Comparison of ENCODE assay signal across 1 cellular context in genomic region chr12:210277-211141, GRCh38.
TF ChIP-seq lines count a peak whose summit lies in the region.

No MANE protein-coding gene starts in this region.

TF ChIP-seq in HepG2, 621 proteins besides CTCF, POLR2A, EP300 and RAD21 (continued from another document and continues in another):
- peak; percentile 100 for TF ChIP-seq ZNF503 (CRISPR knock-in tag; IDR thresholded peaks at IDR 0.05)
- peak; percentile 23; the same call in 1 of the 2 replicates for TF ChIP-seq MAFF (IDR thresholded peaks at IDR 0.05; ENCODE audit: low read depth, low read length)
- peak; percentile 92 for TF ChIP-seq ARNT2 (CRISPR knock-in tag; IDR thresholded peaks at IDR 0.05; ENCODE audit: low read depth)
- no peak for TF ChIP-seq GTF2F1 (IDR thresholded peaks at IDR 0.05; ENCODE audit: low read length)
- peak; percentile 85; the same call in 1 of the 2 replicates for TF ChIP-seq MBD4 (IDR thresholded peaks at IDR 0.05; ENCODE audit: borderline replicate concordance, low read length)
- no peak for TF ChIP-seq PLRG1 (conservative IDR thresholded peaks at IDR 0.05)
- TF ChIP-seq ZNF841 (CRISPR knock-in tag; IDR thresholded peaks at IDR 0.05; ENCODE audit: borderline replicate concordance), result no peak; the same call in 1 of the 2 replicates
- peak; percentile 97 for TF ChIP-seq ZNF772 (CRISPR knock-in tag; IDR thresholded peaks at IDR 0.05)
- no peak for TF ChIP-seq ZNF740 (CRISPR knock-in tag; IDR thresholded peaks at IDR 0.05)
- TF ChIP-seq GZF1 (CRISPR knock-in tag; IDR thresholded peaks at IDR 0.05), result peak; percentile 60; the same call in 1 of the 2 replicates
- no peak for TF ChIP-seq SYNCRIP (IDR thresholded peaks at IDR 0.05; ENCODE audit: insufficient read depth, low read depth, low read length)
- no peak for TF ChIP-seq NFATC3 (CRISPR knock-in tag; IDR thresholded peaks at IDR 0.05)
- TF ChIP-seq POLR2AphosphoS5 (IDR thresholded peaks at IDR 0.05; ENCODE audit: low read depth, low read length), result no peak
- TF ChIP-seq ATF4 (CRISPR knock-in tag; IDR thresholded peaks at IDR 0.05), result peak in 1 of 2 experiments; percentile 71; a peak in 1 of 4 replicates
- TF ChIP-seq PAF1 (CRISPR knock-in tag; IDR thresholded peaks at IDR 0.05), result no peak
- no peak for TF ChIP-seq TOE1 (CRISPR knock-in tag; IDR thresholded peaks at IDR 0.05)
- TF ChIP-seq CEBPZ (IDR thresholded peaks at IDR 0.05; ENCODE audit: low read length), result no peak
- no peak for TF ChIP-seq ZNF20 (CRISPR knock-in tag; IDR thresholded peaks at IDR 0.05)
- peak; percentile 94 for TF ChIP-seq ZNF292 (CRISPR knock-in tag; IDR thresholded peaks at IDR 0.05; ENCODE audit: borderline replicate concordance, low read depth)
- peak; percentile 65; the same call in 1 of the 2 replicates for TF ChIP-seq ZMYM2 (CRISPR knock-in tag; IDR thresholded peaks at IDR 0.05)
- peak; percentile 67 for TF ChIP-seq ATF7 (IDR thresholded peaks at IDR 0.05)
- TF ChIP-seq ATF7 (CRISPR knock-in tag; IDR thresholded peaks at IDR 0.05), result peak; percentile 97
- peak; percentile 74 for TF ChIP-seq ZSCAN9 (CRISPR knock-in tag; IDR thresholded peaks at IDR 0.05; ENCODE audit: borderline replicate concordance)
- TF ChIP-seq SALL1 (CRISPR knock-in tag; IDR thresholded peaks at IDR 0.05), result peak; percentile 99
- TF ChIP-seq DPF2 (CRISPR knock-in tag; IDR thresholded peaks at IDR 0.05; ENCODE audit: borderline replicate concordance, low read depth), result peak; percentile 96
- TF ChIP-seq RBM22 (optimal IDR thresholded peaks at IDR 0.05; ENCODE audit: low read length), result no peak
- 0 out of 2 replicates have a peak, but pooled peaks have one; percentile 56 for TF ChIP-seq BRF2 (CRISPR knock-in tag; IDR thresholded peaks at IDR 0.05)
- TF ChIP-seq ZSCAN29 (CRISPR knock-in tag; conservative IDR thresholded peaks at IDR 0.05), result peak; percentile 95
- TF ChIP-seq ZNF225 (CRISPR knock-in tag; IDR thresholded peaks at IDR 0.05), result no peak; the same call in 1 of the 2 replicates
- peak; percentile 94 for TF ChIP-seq ZMYM4 (CRISPR knock-in tag; IDR thresholded peaks at IDR 0.05)
- TF ChIP-seq U2AF1 (optimal IDR thresholded peaks at IDR 0.05; ENCODE audit: low read depth, low read length), result peak; percentile 97
- TF ChIP-seq ZBTB40 (IDR thresholded peaks at IDR 0.05), result no peak
- peak; percentile 90 for TF ChIP-seq ZBTB40 (CRISPR knock-in tag; IDR thresholded peaks at IDR 0.05)
- peak; percentile 50; the same call in 1 of the 2 replicates for TF ChIP-seq THAP9 (CRISPR knock-in tag; IDR thresholded peaks at IDR 0.05; ENCODE audit: borderline replicate concordance)
- TF ChIP-seq TOPORS (CRISPR knock-in tag; IDR thresholded peaks at IDR 0.05), result peak; percentile 91
- TF ChIP-seq MTERF4 (CRISPR knock-in tag; IDR thresholded peaks at IDR 0.05), result no peak
- TF ChIP-seq ZNF275 (CRISPR knock-in tag; IDR thresholded peaks at IDR 0.05; ENCODE audit: borderline replicate concordance), result peak; percentile 93
- TF ChIP-seq NBN (conservative IDR thresholded peaks at IDR 0.05), result no peak
- no peak for TF ChIP-seq ZNF776 (CRISPR knock-in tag; IDR thresholded peaks at IDR 0.05)
- peak; percentile 96 for TF ChIP-seq PHF21A (CRISPR knock-in tag; IDR thresholded peaks at IDR 0.05)
- peak; percentile 96 for TF ChIP-seq NR2C2 (CRISPR knock-in tag; IDR thresholded peaks at IDR 0.05; ENCODE audit: borderline replicate concordance)
